Comparison of ENCODE assay signal across 8 cellular contexts in genomic region chr20:62238569-62239277, GRCh38. TPM values are rescaled to one million over a fixed set of nuclear protein-coding genes. Genes with fewer than 3 reads are reported as not detected.
DNase-seq lines count a peak whose midpoint lies in the region; ATAC-seq and TF ChIP-seq lines count a peak whose summit lies in the region.

No MANE protein-coding gene starts in this region.

- CTCF ChIA-PET in activated naive CD4-positive, alpha-beta T cell treated with anti-CD3 and anti-CD28 coated beads for 36 hours (lab: Charles Lee), result no interaction called here

- 0% methylated on average over 9 to 10 of the region's 70 CpGs for WGBS in gastroesophageal sphincter (ENCODE audit: low coverage in 1 of 2), 2 donors

- in situ Hi-C loops in gastrocnemius medialis (cut with MboI; ENCODE audit: low sequenced_read_pairs in 4 of 4), result no loop called here

- H3K9me3 Mint-ChIP-seq in activated naive CD4-positive, alpha-beta T cell treated with anti-CD3 and anti-CD28 coated beads for 36 hours, result no peaks in the 10 kb centered on the region

- no peaks in the 10 kb centered on the region for H3K27me3 ChIP-seq in WERI-Rb-1 (ENCODE audit: insufficient read depth, low read depth, severe bottlenecking)
- H3K27me3 ChIP-seq in gastroesophageal sphincter, result peaks cover 9% of the 10 kb centered on the region
- no peaks in the 10 kb centered on the region for H3K27me3 ChIP-seq in gastrocnemius medialis

- no peak for TF ChIP-seq CTCF in WERI-Rb-1 (IDR thresholded peaks at IDR 0.05; ENCODE audit: low read depth, low read length)
- TF ChIP-seq CTCF in gastroesophageal sphincter (IDR thresholded peaks at IDR 0.05), result no peak
- TF ChIP-seq CTCF in gastrocnemius medialis (IDR thresholded peaks at IDR 0.05 in 4 of 5, conservative IDR thresholded peaks at IDR 0.05 in 1 of 5), result peak in 1 of 5 experiments; percentile 10

- H3K4me1 Mint-ChIP-seq in activated naive CD4-positive, alpha-beta T cell treated with anti-CD3 and anti-CD28 coated beads for 36 hours (ENCODE audit: low read depth), result peaks cover 28% of the 10 kb centered on the region

- H3K27ac ChIP-seq in WERI-Rb-1 (peak overlapping the region; percentile 62), gastroesophageal sphincter (peak overlapping the region; percentile 52 to 87 (median 86)), gastrocnemius medialis (peak overlapping the region; percentile 87 to 96 (median 92))

- H3K36me3 ChIP-seq in WERI-Rb-1, result peaks cover 4% of the 10 kb centered on the region; the same call in 1 of the 2 replicates
- peaks cover 0 to 6% of the 10 kb centered on the region in 2 donors for H3K36me3 ChIP-seq in gastroesophageal sphincter
- no peaks in the 10 kb centered on the region for H3K36me3 ChIP-seq in gastrocnemius medialis

- no peak for DNase-seq in activated naive CD4-positive, alpha-beta T cell treated with anti-CD3 and anti-CD28 coated beads for 36 hours
- no peak for DNase-seq in activated naive CD4-positive, alpha-beta T cell treated with anti-CD3 and anti-CD28 coated beads, Interleukin-2, amount 50 U/mL, for 16 hours
- DNase-seq in WERI-Rb-1, result no peak
- DNase-seq in gastrocnemius medialis, result no peak
- no peak for DNase-seq in NCI-H2107 (lab: John Stamatoyannopoulos, UW)
- DNase-seq in DMS79 treated with DMSO at 0.1 percent for 48 hours (lab: John Stamatoyannopoulos, UW), result no peak

- no peaks in the 10 kb centered on the region for H3K36me3 Mint-ChIP-seq in activated naive CD4-positive, alpha-beta T cell treated with anti-CD3 and anti-CD28 coated beads for 36 hours (ENCODE audit: low read depth)

- peak overlapping the region; percentile 78 for H3K4me3 Mint-ChIP-seq in activated naive CD4-positive, alpha-beta T cell treated with anti-CD3 and anti-CD28 coated beads for 36 hours

- no peaks in the 10 kb centered on the region for H3K27me3 Mint-ChIP-seq in activated naive CD4-positive, alpha-beta T cell treated with anti-CD3 and anti-CD28 coated beads for 36 hours (ENCODE audit: low read depth)

- ATAC-seq in HG03103 (IDR thresholded peaks at IDR 0.05; ENCODE audit: low read depth, unreplicated experiment), result peak; percentile 2
- no peak for ATAC-seq in gastroesophageal sphincter
- peak; percentile 11 to 15 for ATAC-seq in gastrocnemius medialis

- intact Hi-C loops in activated naive CD4-positive, alpha-beta T cell treated with anti-CD3 and anti-CD28 coated beads for 36 hours (cut with micrococcal nuclease), result loop anchor here (1.0 to 5.0 kb wide), 7 partner anchors 56 to 557 kb away; partner anchors contain the start of genes ADRM1, LSM14B, RPS21 and TAF4
- intact Hi-C loops in gastrocnemius medialis (cut with DNase I; ENCODE audit: low total_unique reads), result loop anchor here (1.0 to 5.0 kb wide), 3 partner anchors 56 to 116 kb away; partner anchors contain the start of genes LSM14B, PSMA7 and SS18L1

- H3K9me3 ChIP-seq in WERI-Rb-1 (ENCODE audit: severe bottlenecking) (peaks cover 3% of the 10 kb centered on the region), gastroesophageal sphincter (no peaks in the 10 kb centered on the region), gastrocnemius medialis (no peaks in the 10 kb centered on the region)

- peak overlapping the region; percentile 52 for H3K4me3 ChIP-seq in WERI-Rb-1 (ENCODE audit: low read depth, low read length)
- H3K4me3 ChIP-seq in gastroesophageal sphincter, result peak overlapping the region; percentile 93 to 96
- H3K4me3 ChIP-seq in gastrocnemius medialis, result peak overlapping the region; percentile 63 to 86 (median 74)

- H3K27ac Mint-ChIP-seq in activated naive CD4-positive, alpha-beta T cell treated with anti-CD3 and anti-CD28 coated beads for 36 hours, result peak overlapping the region; percentile 56

- TF ChIP-seq EP300 in gastroesophageal sphincter (IDR thresholded peaks at IDR 0.05), result no peak

- TF ChIP-seq POLR2A in gastroesophageal sphincter (IDR thresholded peaks at IDR 0.05), result no peak
- TF ChIP-seq POLR2A in gastrocnemius medialis (IDR thresholded peaks at IDR 0.05), result no peak

- H3K4me1 ChIP-seq in gastroesophageal sphincter (peaks cover 0 to 43% (median 16%) of the 10 kb centered on the region in 3 donors), gastrocnemius medialis (peaks cover 43 to 52% of the 10 kb centered on the region in 2 donors)

RNA-seq across cellular contexts. Expression of gene OSBPL2, which starts 0.4 kb away (rescaled TPM):
- 10 to 100 TPM; 23.6 to 24.7 TPM for total RNA-seq in activated naive CD4-positive, alpha-beta T cell treated with anti-CD3 and anti-CD28 coated beads for 36 hours
- total RNA-seq in gastroesophageal sphincter (10 to 100 TPM; 36.6 to 57.3 (median 46.7) TPM), gastrocnemius medialis (10 to 100 TPM; 15.8 to 26.4 (median 19.6) TPM)

RNA-seq across cellular contexts. Expression of gene HRH3, which starts 18.6 kb away (rescaled TPM):
- total RNA-seq in activated naive CD4-positive, alpha-beta T cell treated with anti-CD3 and anti-CD28 coated beads for 36 hours, result not detected
- not detected for total RNA-seq in gastroesophageal sphincter
- not detected for total RNA-seq in gastrocnemius medialis

RNA-seq across cellular contexts. Expression of gene MTG2, which starts 55.9 kb away (rescaled TPM):
- 10 to 100 TPM; 34.3 to 36.4 TPM for total RNA-seq in activated naive CD4-positive, alpha-beta T cell treated with anti-CD3 and anti-CD28 coated beads for 36 hours
- 10 to 100 TPM; 23.7 to 31.3 (median 30.2) TPM for total RNA-seq in gastroesophageal sphincter
- 10 to 100 TPM; 21.0 to 50.8 (median 29.3) TPM for total RNA-seq in gastrocnemius medialis
